1 cellular context compared by ENCODE assay signal in the genomic region with DNA sequence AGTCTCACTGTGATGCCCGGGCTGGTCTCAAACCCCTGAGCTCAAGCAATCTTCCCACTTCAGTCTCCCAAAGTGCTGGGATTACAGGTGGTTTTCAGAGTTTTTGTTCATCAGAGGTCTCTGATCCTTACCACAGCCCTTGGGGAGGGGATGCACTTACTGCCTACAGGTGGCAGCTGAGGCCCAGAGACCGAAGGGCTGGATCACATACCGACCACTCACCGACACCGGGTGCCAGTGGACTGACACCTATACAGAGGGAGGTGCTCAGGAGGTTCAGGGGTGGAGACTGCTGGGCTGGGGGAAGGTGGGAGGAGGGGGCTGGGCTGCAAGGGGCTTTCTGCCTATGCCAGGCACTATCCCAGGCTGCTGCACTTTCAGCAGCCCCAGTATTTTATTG.
TF ChIP-seq lines count a peak whose summit lies in the region.

No MANE protein-coding gene starts in this region.

TF ChIP-seq in K562, 482 proteins besides CTCF, POLR2A, EP300 and RAD21:
- TF ChIP-seq ZNF57 (CRISPR knock-in tag; IDR thresholded peaks at IDR 0.05) (no peak), KLF16 (IDR thresholded peaks at IDR 0.05) (no peak), ZNF274 (IDR thresholded peaks at IDR 0.05; ENCODE audit: borderline replicate concordance, low read depth, low read length) (no peak), BACH1 (tag; IDR thresholded peaks at IDR 0.05) (no peak), MTF1 (CRISPR knock-in tag; IDR thresholded peaks at IDR 0.05; ENCODE audit: borderline replicate concordance) (no peak), NUFIP1 (IDR thresholded peaks at IDR 0.05; ENCODE audit: partially characterized antibody) (no peak)
- TF ChIP-seq, protein P1, sequence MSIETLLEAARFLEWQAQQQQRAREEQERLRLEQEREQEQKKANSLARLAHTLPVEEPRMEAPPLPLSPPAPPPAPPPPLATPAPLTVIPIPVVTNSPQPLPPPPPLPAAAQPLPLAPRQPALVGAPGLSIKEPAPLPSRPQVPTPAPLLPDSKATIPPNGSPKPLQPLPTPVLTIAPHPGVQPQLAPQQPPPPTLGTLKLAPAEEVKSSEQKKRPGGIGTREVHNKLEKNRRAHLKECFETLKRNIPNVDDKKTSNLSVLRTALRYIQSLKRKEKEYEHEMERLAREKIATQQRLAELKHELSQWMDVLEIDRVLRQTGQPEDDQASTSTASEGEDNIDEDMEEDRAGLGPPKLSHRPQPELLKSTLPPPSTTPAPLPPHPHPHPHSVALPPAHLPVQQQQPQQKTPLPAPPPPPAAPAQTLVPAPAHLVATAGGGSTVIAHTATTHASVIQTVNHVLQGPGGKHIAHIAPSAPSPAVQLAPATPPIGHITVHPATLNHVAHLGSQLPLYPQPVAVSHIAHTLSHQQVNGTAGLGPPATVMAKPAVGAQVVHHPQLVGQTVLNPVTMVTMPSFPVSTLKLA (conservative IDR thresholded peaks at IDR 0.05) = no peak
- TF ChIP-seq, protein P2, sequence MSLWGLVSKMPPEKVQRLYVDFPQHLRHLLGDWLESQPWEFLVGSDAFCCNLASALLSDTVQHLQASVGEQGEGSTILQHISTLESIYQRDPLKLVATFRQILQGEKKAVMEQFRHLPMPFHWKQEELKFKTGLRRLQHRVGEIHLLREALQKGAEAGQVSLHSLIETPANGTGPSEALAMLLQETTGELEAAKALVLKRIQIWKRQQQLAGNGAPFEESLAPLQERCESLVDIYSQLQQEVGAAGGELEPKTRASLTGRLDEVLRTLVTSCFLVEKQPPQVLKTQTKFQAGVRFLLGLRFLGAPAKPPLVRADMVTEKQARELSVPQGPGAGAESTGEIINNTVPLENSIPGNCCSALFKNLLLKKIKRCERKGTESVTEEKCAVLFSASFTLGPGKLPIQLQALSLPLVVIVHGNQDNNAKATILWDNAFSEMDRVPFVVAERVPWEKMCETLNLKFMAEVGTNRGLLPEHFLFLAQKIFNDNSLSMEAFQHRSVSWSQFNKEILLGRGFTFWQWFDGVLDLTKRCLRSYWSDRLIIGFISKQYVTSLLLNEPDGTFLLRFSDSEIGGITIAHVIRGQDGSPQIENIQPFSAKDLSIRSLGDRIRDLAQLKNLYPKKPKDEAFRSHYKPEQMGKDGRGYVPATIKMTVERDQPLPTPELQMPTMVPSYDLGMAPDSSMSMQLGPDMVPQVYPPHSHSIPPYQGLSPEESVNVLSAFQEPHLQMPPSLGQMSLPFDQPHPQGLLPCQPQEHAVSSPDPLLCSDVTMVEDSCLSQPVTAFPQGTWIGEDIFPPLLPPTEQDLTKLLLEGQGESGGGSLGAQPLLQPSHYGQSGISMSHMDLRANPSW (CRISPR knock-in tag; IDR thresholded peaks at IDR 0.05) = no peak
- TF ChIP-seq, protein P3, sequence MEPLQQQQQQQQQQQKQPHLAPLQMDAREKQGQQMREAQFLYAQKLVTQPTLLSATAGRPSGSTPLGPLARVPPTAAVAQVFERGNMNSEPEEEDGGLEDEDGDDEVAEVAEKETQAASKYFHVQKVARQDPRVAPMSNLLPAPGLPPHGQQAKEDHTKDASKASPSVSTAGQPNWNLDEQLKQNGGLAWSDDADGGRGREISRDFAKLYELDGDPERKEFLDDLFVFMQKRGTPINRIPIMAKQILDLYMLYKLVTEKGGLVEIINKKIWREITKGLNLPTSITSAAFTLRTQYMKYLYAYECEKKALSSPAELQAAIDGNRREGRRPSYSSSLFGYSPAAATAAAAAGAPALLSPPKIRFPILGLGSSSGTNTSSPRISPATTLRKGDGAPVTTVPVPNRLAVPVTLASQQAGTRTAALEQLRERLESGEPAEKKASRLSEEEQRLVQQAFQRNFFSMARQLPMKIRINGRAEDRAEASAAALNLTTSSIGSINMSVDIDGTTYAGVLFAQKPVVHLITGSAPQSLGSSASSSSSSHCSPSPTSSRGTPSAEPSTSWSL (CRISPR knock-in tag; IDR thresholded peaks at IDR 0.05; ENCODE audit: borderline replicate concordance) = no peak
- TF ChIP-seq, protein P4, sequence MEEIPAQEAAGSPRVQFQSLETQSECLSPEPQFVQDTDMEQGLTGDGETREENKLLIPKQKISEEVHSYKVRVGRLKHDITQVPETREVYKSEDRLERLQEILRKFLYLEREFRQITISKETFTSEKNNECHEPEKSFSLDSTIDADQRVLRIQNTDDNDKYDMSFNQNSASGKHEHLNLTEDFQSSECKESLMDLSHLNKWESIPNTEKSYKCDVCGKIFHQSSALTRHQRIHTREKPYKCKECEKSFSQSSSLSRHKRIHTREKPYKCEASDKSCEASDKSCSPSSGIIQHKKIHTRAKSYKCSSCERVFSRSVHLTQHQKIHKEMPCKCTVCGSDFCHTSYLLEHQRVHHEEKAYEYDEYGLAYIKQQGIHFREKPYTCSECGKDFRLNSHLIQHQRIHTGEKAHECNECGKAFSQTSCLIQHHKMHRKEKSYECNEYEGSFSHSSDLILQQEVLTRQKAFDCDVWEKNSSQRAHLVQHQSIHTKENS (CRISPR knock-in tag; IDR thresholded peaks at IDR 0.05) = no peak
